2 cellular contexts compared by ENCODE assay signal in genomic region chr20:2264621-2265374, GRCh38.
TF ChIP-seq lines count a peak whose summit lies in the region.

No MANE protein-coding gene starts in this region.

TF ChIP-seq in WTC11, 78 proteins besides CTCF, POLR2A, EP300 and RAD21:
- 0 out of 2 replicates have a peak, but pooled peaks have one; percentile 58 for TF ChIP-seq EMX1 (CRISPR knock-in tag; IDR thresholded peaks at IDR 0.05)
- TF ChIP-seq ETV6 (CRISPR knock-in tag; IDR thresholded peaks at IDR 0.05), result 0 out of 2 replicates have a peak, but pooled peaks have one; percentile 58
- peak; percentile 57; the same call in 1 of the 2 replicates for TF ChIP-seq GABPB1 (CRISPR knock-in tag; IDR thresholded peaks at IDR 0.05)
- TF ChIP-seq FOXK1 (CRISPR knock-in tag; IDR thresholded peaks at IDR 0.05), result peak; percentile 83
- TF ChIP-seq, protein P1, sequence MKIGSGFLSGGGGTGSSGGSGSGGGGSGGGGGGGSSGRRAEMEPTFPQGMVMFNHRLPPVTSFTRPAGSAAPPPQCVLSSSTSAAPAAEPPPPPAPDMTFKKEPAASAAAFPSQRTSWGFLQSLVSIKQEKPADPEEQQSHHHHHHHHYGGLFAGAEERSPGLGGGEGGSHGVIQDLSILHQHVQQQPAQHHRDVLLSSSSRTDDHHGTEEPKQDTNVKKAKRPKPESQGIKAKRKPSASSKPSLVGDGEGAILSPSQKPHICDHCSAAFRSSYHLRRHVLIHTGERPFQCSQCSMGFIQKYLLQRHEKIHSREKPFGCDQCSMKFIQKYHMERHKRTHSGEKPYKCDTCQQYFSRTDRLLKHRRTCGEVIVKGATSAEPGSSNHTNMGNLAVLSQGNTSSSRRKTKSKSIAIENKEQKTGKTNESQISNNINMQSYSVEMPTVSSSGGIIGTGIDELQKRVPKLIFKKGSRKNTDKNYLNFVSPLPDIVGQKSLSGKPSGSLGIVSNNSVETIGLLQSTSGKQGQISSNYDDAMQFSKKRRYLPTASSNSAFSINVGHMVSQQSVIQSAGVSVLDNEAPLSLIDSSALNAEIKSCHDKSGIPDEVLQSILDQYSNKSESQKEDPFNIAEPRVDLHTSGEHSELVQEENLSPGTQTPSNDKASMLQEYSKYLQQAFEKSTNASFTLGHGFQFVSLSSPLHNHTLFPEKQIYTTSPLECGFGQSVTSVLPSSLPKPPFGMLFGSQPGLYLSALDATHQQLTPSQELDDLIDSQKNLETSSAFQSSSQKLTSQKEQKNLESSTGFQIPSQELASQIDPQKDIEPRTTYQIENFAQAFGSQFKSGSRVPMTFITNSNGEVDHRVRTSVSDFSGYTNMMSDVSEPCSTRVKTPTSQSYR (CRISPR knock-in tag; IDR thresholded peaks at IDR 0.05), result peak; percentile 59; the same call in 1 of the 2 replicates
- TF ChIP-seq MAX (CRISPR knock-in tag; IDR thresholded peaks at IDR 0.05), result peak; percentile 39; the same call in 1 of the 2 replicates
- TF ChIP-seq, protein P2, sequence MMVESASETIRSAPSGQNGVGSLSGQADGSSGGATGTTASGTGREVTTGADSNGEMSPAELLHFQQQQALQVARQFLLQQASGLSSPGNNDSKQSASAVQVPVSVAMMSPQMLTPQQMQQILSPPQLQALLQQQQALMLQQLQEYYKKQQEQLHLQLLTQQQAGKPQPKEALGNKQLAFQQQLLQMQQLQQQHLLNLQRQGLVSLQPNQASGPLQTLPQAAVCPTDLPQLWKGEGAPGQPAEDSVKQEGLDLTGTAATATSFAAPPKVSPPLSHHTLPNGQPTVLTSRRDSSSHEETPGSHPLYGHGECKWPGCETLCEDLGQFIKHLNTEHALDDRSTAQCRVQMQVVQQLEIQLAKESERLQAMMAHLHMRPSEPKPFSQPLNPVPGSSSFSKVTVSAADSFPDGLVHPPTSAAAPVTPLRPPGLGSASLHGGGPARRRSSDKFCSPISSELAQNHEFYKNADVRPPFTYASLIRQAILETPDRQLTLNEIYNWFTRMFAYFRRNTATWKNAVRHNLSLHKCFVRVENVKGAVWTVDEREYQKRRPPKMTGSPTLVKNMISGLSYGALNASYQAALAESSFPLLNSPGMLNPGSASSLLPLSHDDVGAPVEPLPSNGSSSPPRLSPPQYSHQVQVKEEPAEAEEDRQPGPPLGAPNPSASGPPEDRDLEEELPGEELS (CRISPR knock-in tag; IDR thresholded peaks at IDR 0.05), result peak; percentile 59; the same call in 1 of the 2 replicates

TF ChIP-seq in H1, 55 proteins besides CTCF, POLR2A, EP300 and RAD21:
- TF ChIP-seq ASH2L (IDR thresholded peaks at IDR 0.05; ENCODE audit: low read length) (peak; percentile 79), YY1 (IDR thresholded peaks at IDR 0.05; ENCODE audit: low read depth, low read length) (0 out of 2 replicates have a peak, but pooled peaks have one; percentile 39), RBBP5 (IDR thresholded peaks at IDR 0.05; ENCODE audit: borderline replicate concordance, low read depth, low read length) (peak; percentile 90; the same call in 1 of the 2 replicates), POLR2AphosphoS5 (IDR thresholded peaks at IDR 0.05; ENCODE audit: low read depth, low read length) (peak; percentile 25; the same call in 1 of the 2 replicates), TAF1 (IDR thresholded peaks at IDR 0.05; ENCODE audit: low read depth, low read length) (0 out of 2 replicates have a peak, but pooled peaks have one; percentile 41), SP1 (IDR thresholded peaks at IDR 0.05; ENCODE audit: low read depth, low read length) (peak; percentile 21; the same call in 1 of the 2 replicates)
